In the genomic region with DNA sequence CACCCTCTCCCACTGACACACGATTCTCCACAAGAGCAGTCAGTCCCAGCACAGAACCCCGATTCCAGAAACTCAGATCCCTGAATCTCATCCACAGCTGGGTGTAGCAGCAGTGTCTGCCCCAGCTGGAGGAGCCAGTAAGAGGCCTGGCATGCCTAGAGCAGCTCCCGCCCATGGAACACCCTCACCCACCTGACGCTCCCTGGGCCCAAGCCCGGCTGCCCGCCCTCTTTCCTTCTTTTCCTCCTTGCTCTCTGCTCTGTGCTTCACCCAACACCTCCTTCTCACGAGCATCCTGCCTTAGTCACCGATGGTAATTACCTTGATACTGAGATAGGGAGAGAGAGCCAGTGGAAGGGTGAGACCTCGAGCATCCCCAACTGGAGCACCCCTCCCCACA, we compare ENCODE assay signal across 14 cellular contexts. TPM values are rescaled to one million over a fixed set of nuclear protein-coding genes. Genes with fewer than 3 reads are reported as not detected.
DNase-seq lines count a peak whose midpoint lies in the region; ATAC-seq and TF ChIP-seq lines count a peak whose summit lies in the region.
"Had no signal": no experiment of that assay in that cellular context is flagged by ENCODE, and none has a peak within 500 bp of the region (broad histone marks: within the 10 kb centered on the region; RNA-seq: fewer than 3 reads in every experiment).

No MANE protein-coding gene starts in this region.

- DNase-seq in G401 (ENCODE audit: low spot score): peak; percentile 45
- no peak for DNase-seq in Panc1 (ENCODE audit: low read depth, low spot score)
- DNase-seq in posterior vena cava (ENCODE audit: low spot score): peak; percentile 23
- DNase-seq in DMS79 (lab: John Stamatoyannopoulos, UW): no peak
- DNase-seq in SK-N-DZ (ENCODE audit: low spot score): no peak
- DNase-seq in NCI-H1417 treated with DMSO at 0.1 percent for 48 hours (lab: John Stamatoyannopoulos, UW): no peak
- no peak for DNase-seq in T1000 (lab: John Stamatoyannopoulos, UW)
- DNase-seq: activated CD4-positive, CD25-positive, alpha-beta regulatory T cell; NCI-H1930; NCI-H526 treated with DMSO at 0.1 percent for 48 hours; RPMI8226; T-helper 1 cell; upper lobe of left lung had no signal

- H3K27me3 ChIP-seq in Panc1 (ENCODE audit: control insufficient read depth, insufficient read depth, low read length): no peaks in the 10 kb centered on the region
- H3K27me3 ChIP-seq: upper lobe of left lung had no signal

- POLR2A ChIA-PET in Panc1 (lab: Charles Lee): interaction anchor here (0.6 kb wide), 1 partner anchor 295 kb away, joined by 3 read pairs; no protein-coding TSS in a partner anchor

- in situ Hi-C loops in G401 (cut with HindIII; ENCODE audit: low sequenced_read_pairs): no loop called here
- in situ Hi-C loops in Panc1 (cut with HindIII; ENCODE audit: low pct_unique_long_range_greater_than_20kb, low sequenced_read_pairs): no loop called here

- no peaks in the 10 kb centered on the region for H3K36me3 ChIP-seq in Panc1 (ENCODE audit: control insufficient read depth, insufficient read depth, low read length)

- no peaks in the 10 kb centered on the region; the same call in 1 of the 2 replicates for H3K4me1 ChIP-seq in Panc1 (ENCODE audit: control insufficient read depth, insufficient read depth, low read length)

- no peaks in the 10 kb centered on the region for H3K9me3 ChIP-seq in Panc1 (ENCODE audit: control insufficient read depth, insufficient read depth, low read depth, low read length)
- H3K9me3 ChIP-seq: upper lobe of left lung had no signal

- no TSS peak for BruUV-seq in Panc1 (replicated peaks; lab: Mats Ljungman, UMichigan)

- no peak overlapping the region for H3K27ac ChIP-seq in Panc1 (ENCODE audit: low read length)

- intact Hi-C loops in Panc1 (cut with micrococcal nuclease; ENCODE audit: unreplicated experiment): no loop called here
- intact Hi-C loops in posterior vena cava (cut with DNase I): no loop called here

- no peak for TF ChIP-seq CTCF in Panc1 (IDR thresholded peaks at IDR 0.05)

- CTCF ChIA-PET in Panc1 (lab: Charles Lee): no interaction called here

- no peak overlapping the region for H3K4me3 ChIP-seq in Panc1 (ENCODE audit: low read depth in 2 of 2, low read length in 2 of 2)
- H3K4me3 ChIP-seq: upper lobe of left lung had no signal

- peak; percentile 41; the same call in 1 of the 2 replicates for ATAC-seq in Panc1
- ATAC-seq in esophagus mucosa: peak; percentile 83

RNA-seq across cellular contexts. Expression of a gene that starts 8.7 kb away (rescaled TPM):
- total RNA-seq in G401 (2014; rRNA removed; shearing (Covaris generic)): 1.2 and 1.8 TPM in 2 replicates
- total RNA-seq in Panc1 (2021; ENCODE audit: unreplicated experiment) (9.0 TPM), esophagus mucosa (62.7 TPM), posterior vena cava (10 to 100 TPM; 30.2 to 36.7 TPM)
- 3.9 TPM for polyA plus RNA-seq in Panc1 (2012; ENCODE audit: insufficient read length)
- 10.7 and 11.9 TPM in 2 replicates for polyA plus RNA-seq in SK-N-DZ (2014; cell fraction: cytosol; rRNA removed)
- 9.0 and 10.1 TPM in 2 replicates for polyA plus RNA-seq in SK-N-DZ (2014; cell fraction: nucleus; rRNA removed)

RNA-seq across cellular contexts. Expression of a gene that starts 54.2 kb away (rescaled TPM):
- total RNA-seq in G401 (2014; rRNA removed; shearing (Covaris generic)): 87.4 and 96.0 TPM in 2 replicates
- total RNA-seq in Panc1 (2021; ENCODE audit: unreplicated experiment): 78.4 TPM
- 85.5 TPM for polyA plus RNA-seq in Panc1 (2012; ENCODE audit: insufficient read length)
- 33.5 TPM for total RNA-seq in esophagus mucosa
- 10 to 100 TPM; 46.4 to 49.6 TPM for total RNA-seq in posterior vena cava
- polyA plus RNA-seq in SK-N-DZ (2014; cell fraction: cytosol; rRNA removed): 88.5 and 96.7 TPM in 2 replicates
- polyA plus RNA-seq in SK-N-DZ (2014; cell fraction: nucleus; rRNA removed): 283 and 313 TPM in 2 replicates

Comparison
In these comparisons a context has a peak if more than half of its experiments do, and no peak if none do; other contexts are left out.
1. DNase-seq: peak in G401 (single experiment) and posterior vena cava (single experiment); none in Panc1 (single experiment), DMS79 (single experiment), SK-N-DZ (single experiment), NCI-H1417 treated with DMSO at 0.1 percent for 48 hours (single experiment) and T1000 (single experiment).